22 cellular contexts compared by ENCODE assay signal in genomic region chr20:61958773-61959172, GRCh38.
"Had no signal": no experiment of that assay in that cellular context is flagged by ENCODE, and none has a peak within 500 bp of the region (broad histone marks: within the 10 kb centered on the region; RNA-seq: fewer than 3 reads in every experiment).

No MANE protein-coding gene starts in this region.

- H3K27ac Mint-ChIP-seq: activated CD8-positive, alpha-beta T cell treated with anti-CD3 and anti-CD28 coated beads, Interleukin-2, amount 10 ng/mL, durations not matched to agents 7 days and 5 days; activated naive CD8-positive, alpha-beta T cell; activated T-helper 2 cell treated with anti-CD3 and anti-CD28 coated beads, Interferon-gamma antibody, Interleukin-2, Interleukin-4, amounts not matched to agents 10 μg/mL and 5 μg/mL and 100 μg/mL, durations not matched to agents 14 hours and 24 hours and 36 hours; endodermal cell; naive thymus-derived CD4-positive, alpha-beta T cell; neural progenitor cell; T-helper 1 cell treated with Interleukin-12 subunit alpha and Interleukin-12 subunit beta and Interleukin-4 antibody, amounts not matched to agents 30 μg/mL and 1 μg/mL, for 36 hours had no signal

- H3K4me1 ChIP-seq: esophagus squamous epithelium, gastroesophageal sphincter, lower lobe of right lung had no signal

- H3K9me3 ChIP-seq: esophagus squamous epithelium, gastroesophageal sphincter, lower lobe of right lung had no signal

- H3K9me3 Mint-ChIP-seq: activated T-helper 2 cell treated with anti-CD3 and anti-CD28 coated beads, Interferon-gamma antibody, Interleukin-2, Interleukin-4, amounts not matched to agents 10 μg/mL and 5 μg/mL and 100 μg/mL, durations not matched to agents 14 hours and 24 hours and 36 hours; central memory CD8-positive, alpha-beta T cell; endodermal cell; neural progenitor cell; T-helper 1 cell treated with Interleukin-12 subunit alpha and Interleukin-12 subunit beta and Interleukin-4 antibody, amounts not matched to agents 30 μg/mL and 1 μg/mL, for 36 hours had no signal

- H3K4me3 ChIP-seq: esophagus squamous epithelium, gastroesophageal sphincter, lower lobe of right lung, neural progenitor cell had no signal

- H3K27ac ChIP-seq: esophagus squamous epithelium, gastroesophageal sphincter, lower lobe of right lung, neural progenitor cell had no signal

- H3K27me3 ChIP-seq: neural progenitor cell had no signal

- H3K36me3 Mint-ChIP-seq: activated naive CD8-positive, alpha-beta T cell; neural progenitor cell had no signal

- FAIRE-seq: astrocyte, colon had no signal

- H3K4me2 ChIP-seq: neural progenitor cell had no signal

- DNase-seq: activated CD4-positive, alpha-beta T cell treated with anti-CD3 and anti-CD28 coated beads for 4 hours; activated CD4-positive, CD25-positive, alpha-beta regulatory T cell; activated CD8-positive, alpha-beta T cell treated with anti-CD3 and anti-CD28 coated beads, Interleukin-2, amount 10 ng/mL, durations not matched to agents 7 days and 5 days; activated naive CD4-positive, alpha-beta T cell; activated T-cell treated with anti-CD3 and anti-CD28 coated beads, Interleukin-2, amount 50 U/mL, for 1 hour; esophagus squamous epithelium; islet precursor cell; left colon; lower lobe of right lung; naive thymus-derived CD4-positive, alpha-beta T cell; retina; stimulated activated CD4-positive, alpha-beta T cell treated with anti-CD3 and anti-CD28 coated beads, Interleukin-2, amount 100 ng/mL, for 48 hours; stimulated activated naive CD4-positive, alpha-beta T cell had no signal

- H3K4me1 Mint-ChIP-seq: central memory CD8-positive, alpha-beta T cell; neural progenitor cell had no signal

- H3K36me3 ChIP-seq: esophagus squamous epithelium, gastroesophageal sphincter, lower lobe of right lung, neural progenitor cell had no signal

- ATAC-seq: activated CD8-positive, alpha-beta T cell treated with anti-CD3 and anti-CD28 coated beads, Interleukin-2, amount 10 ng/mL, durations not matched to agents 7 days and 5 days; gastroesophageal sphincter; left colon; lower lobe of right lung; naive thymus-derived CD4-positive, alpha-beta T cell had no signal

- H3K4me3 Mint-ChIP-seq: activated CD8-positive, alpha-beta T cell treated with anti-CD3 and anti-CD28 coated beads, Interleukin-2, amount 10 ng/mL, durations not matched to agents 7 days and 5 days; activated naive CD8-positive, alpha-beta T cell; central memory CD8-positive, alpha-beta T cell; endodermal cell; naive thymus-derived CD4-positive, alpha-beta T cell; neural progenitor cell; T-helper 1 cell treated with Interleukin-12 subunit alpha and Interleukin-12 subunit beta and Interleukin-4 antibody, amounts not matched to agents 30 μg/mL and 1 μg/mL, for 36 hours had no signal
